Comparison of ENCODE assay signal across 8 cellular contexts in genomic region chrX:7147978-7148824, GRCh38. TPM values are rescaled to one million over a fixed set of nuclear protein-coding genes. Genes with fewer than 3 reads are reported as not detected.
DNase-seq lines count a peak whose midpoint lies in the region; ATAC-seq, FAIRE-seq and TF ChIP-seq lines count a peak whose summit lies in the region.

TSS of gene PUDP (minus strand) at chrX:7148153. CDS start at chrX:7148113, 40 bp downstream.

- peaks cover 0 to 6% of the 10 kb centered on the region in 2 donors for H3K4me1 ChIP-seq in right atrium auricular region

- peak; percentile 48 for DNase-seq in NCI-H146 treated with DMSO at 0.1 percent for 48 hours (lab: John Stamatoyannopoulos, UW; ENCODE audit: unreplicated experiment)
- peak; percentile 62 to 90 (median 80) for DNase-seq in T-helper 2 cell
- peak; percentile 2 to 91 (median 66) for DNase-seq in amygdala (lab: John Stamatoyannopoulos, UW)
- DNase-seq in right atrium auricular region (ENCODE audit: low spot score), result peak; percentile 82
- DNase-seq in putamen (ENCODE audit: low spot score), result peak; percentile 81
- DNase-seq in urothelium cell line (ENCODE audit: low spot score), result peak; percentile 82

- H3K4me3 ChIP-seq in right atrium auricular region, result peak within 1 kb of the TSS; percentile 78 to 80

- H3K36me3 ChIP-seq in right atrium auricular region, result no peaks in the 10 kb centered on the region

- no peaks in the 10 kb centered on the region for H3K9me3 ChIP-seq in right atrium auricular region

- TF ChIP-seq CTCF in right atrium auricular region (IDR thresholded peaks at IDR 0.05), result peak in 1 of 2 donors; percentile 58

- FAIRE-seq in urothelium cell line (lab: Jason Lieb, UNC), result no peak

- H3K27me3 ChIP-seq in right atrium auricular region, result no peaks in the 10 kb centered on the region

- ATAC-seq in GM18499 (IDR thresholded peaks at IDR 0.05; ENCODE audit: insufficient read depth, unreplicated experiment) (peak; percentile 51), HG02870 (IDR thresholded peaks at IDR 0.05; ENCODE audit: unreplicated experiment) (peak; percentile 68)

- H3K27ac ChIP-seq in right atrium auricular region, result peak within 1 kb of the TSS; percentile 81 to 90

RNA-seq across cellular contexts. Expression of gene PUDP, which starts in this region (rescaled TPM):
- total RNA-seq in right atrium auricular region, result 10 to 100 TPM; 17.2 to 27.0 TPM

Comparison
In these comparisons a context has a peak if more than half of its experiments do, and no peak if none do; other contexts are left out.
1. Peak in every context shown above with its lines: DNase-seq, ATAC-seq, H3K4me3 ChIP-seq and H3K27ac ChIP-seq.